ENCODE assay signal across 11 cellular contexts in genomic region chr3:14413381-14414071, GRCh38. TPM values are rescaled to one million over a fixed set of nuclear protein-coding genes. Genes with fewer than 3 reads are reported as not detected.
DNase-seq lines count a peak whose midpoint lies in the region; ATAC-seq and TF ChIP-seq lines count a peak whose summit lies in the region.
"Had no signal": no experiment of that assay in that cellular context is flagged by ENCODE, and none has a peak within 500 bp of the region (broad histone marks: within the 10 kb centered on the region; RNA-seq: fewer than 3 reads in every experiment).

No MANE protein-coding gene starts in this region.

- TF ChIP-seq CTCF in GM23338 (conservative IDR thresholded peaks at IDR 0.05; ENCODE audit: low read depth in 2 of 2), result no peak
- TF ChIP-seq CTCF in endodermal cell (conservative IDR thresholded peaks at IDR 0.05), result no peak
- TF ChIP-seq CTCF in psoas muscle (IDR thresholded peaks at IDR 0.05), result no peak

- H2AFZ ChIP-seq in GM23338, result no peak overlapping the region
- H2AFZ ChIP-seq: parathyroid adenoma had no signal

- peaks cover 35% of the 10 kb centered on the region for H4K20me1 ChIP-seq in GM23338 (replicated peaks; ENCODE audit: insufficient read depth)

- H3K4me2 ChIP-seq in GM23338, result peak overlapping the region; percentile 69

- 32 to 58% methylated on average over 6 to 11 of the region's 11 CpGs for WGBS in endodermal cell (ENCODE audit: insufficient coverage in 1 of 2, insufficient read length in 1 of 2), 2 experiments
- WGBS in psoas muscle, 3 donors, result 45 to 55% (median 47%) methylated on average over 11 of the region's 11 CpGs

- H3K9me3 ChIP-seq in endodermal cell (ENCODE audit: control insufficient read depth, low read length) (no peaks in the 10 kb centered on the region), psoas muscle (no peaks in the 10 kb centered on the region)

- H3F3A ChIP-seq in GM23338 (replicated peaks; ENCODE audit: low read depth), result peaks cover 17% of the 10 kb centered on the region

- intact Hi-C loops in psoas muscle (cut with DNase I), result no loop called here

- H3K9ac ChIP-seq in endodermal cell (ENCODE audit: extremely low read depth, low read length, poor library complexity, severe bottlenecking), result no peak overlapping the region
- H3K9ac ChIP-seq: parathyroid adenoma had no signal

- H3K9me3 Mint-ChIP-seq in GM23338, result no peaks in the 10 kb centered on the region; the same call in 2 of the 3 replicates
- no peaks in the 10 kb centered on the region for H3K9me3 Mint-ChIP-seq in endodermal cell
- H3K9me3 Mint-ChIP-seq: immature natural killer cell had no signal

- H3K4me3 Mint-ChIP-seq in GM23338 (peak overlapping the region; percentile 53), endodermal cell (no peak overlapping the region)
- H3K4me3 Mint-ChIP-seq: immature natural killer cell had no signal

- peaks cover 6% of the 10 kb centered on the region for H3K27me3 Mint-ChIP-seq in GM23338 (ENCODE audit: insufficient read depth, low read depth, poor library complexity)
- H3K27me3 Mint-ChIP-seq in endodermal cell (ENCODE audit: insufficient read depth), result no peaks in the 10 kb centered on the region

- H3K27me3 ChIP-seq in GM23338 (ENCODE audit: insufficient read depth) (no peaks in the 10 kb centered on the region), endodermal cell (ENCODE audit: control insufficient read depth, insufficient read depth, low read length, poor library complexity, severe bottlenecking) (no peaks in the 10 kb centered on the region), psoas muscle (ENCODE audit: insufficient read depth in 3 of 3, low read length in 2 of 3) (no peaks in the 10 kb centered on the region)

- no peaks in the 10 kb centered on the region for H3K9me2 ChIP-seq in GM23338 (ENCODE audit: insufficient read depth)

- peaks cover 76% of the 10 kb centered on the region for H3K79me2 ChIP-seq in GM23338 (replicated peaks; ENCODE audit: insufficient read depth)
- H3K79me2 ChIP-seq: parathyroid adenoma had no signal

- DNase-seq in GM23338 (ENCODE audit: low spot score), result peak; percentile 82
- DNase-seq in NCI-H69 (lab: John Stamatoyannopoulos, UW), result peak; percentile 31
- DNase-seq in endodermal cell, result peak; percentile 81
- DNase-seq in psoas muscle, result no peak
- DNase-seq in activated CD4-positive, alpha-beta T cell treated with anti-CD3 and anti-CD28 coated beads, Interleukin-2, amount 50 U/mL, for 48 hours, result no peak
- DNase-seq: immature natural killer cell, NCI-H1092, SIG-M5 had no signal

- peaks cover 6% of the 10 kb centered on the region; the same call in 1 of the 2 replicates for H3K36me3 ChIP-seq in GM23338 (ENCODE audit: insufficient read depth)
- peaks cover 6% of the 10 kb centered on the region for H3K36me3 ChIP-seq in endodermal cell (ENCODE audit: control insufficient read depth, insufficient read depth, low read length)
- peaks cover 0 to 40% of the 10 kb centered on the region in 2 donors for H3K36me3 ChIP-seq in psoas muscle (ENCODE audit: insufficient read depth in 1 of 2, low read depth in 1 of 2)

- H3K4me1 ChIP-seq in GM23338 (ENCODE audit: insufficient read depth) (peaks cover 44% of the 10 kb centered on the region), endodermal cell (ENCODE audit: control insufficient read depth, insufficient read depth, low read length) (peaks cover 7% of the 10 kb centered on the region), psoas muscle (peaks cover 48% of the 10 kb centered on the region)
- H3K4me1 ChIP-seq: parathyroid adenoma had no signal

- ATAC-seq in GM23338, result peak; percentile 44
- peak in 3 of 4 donors; percentile 27 to 57 (median 50) for ATAC-seq in psoas muscle
- no peak for ATAC-seq in esophagus mucosa
- ATAC-seq in GM21737 (IDR thresholded peaks at IDR 0.05; ENCODE audit: unreplicated experiment), result no peak

- H3K27ac ChIP-seq in GM23338 (ENCODE audit: low read depth) (peak overlapping the region; percentile 84), endodermal cell (ENCODE audit: low read depth, low read length) (no peak overlapping the region), psoas muscle (peak overlapping the region; percentile 78)
- H3K27ac ChIP-seq: parathyroid adenoma had no signal

- H3K27ac Mint-ChIP-seq in GM23338 (peak overlapping the region; percentile 88), endodermal cell (peak overlapping the region; percentile 52)
- H3K27ac Mint-ChIP-seq: immature natural killer cell had no signal

- peaks cover 66% of the 10 kb centered on the region for H3K4me1 Mint-ChIP-seq in GM23338
- H3K4me1 Mint-ChIP-seq in endodermal cell, result peaks cover 24% of the 10 kb centered on the region

- H3K4me3 ChIP-seq in GM23338 (peak overlapping the region; percentile 27; the same call in 1 of the 2 replicates), endodermal cell (ENCODE audit: low read length) (no peak overlapping the region), psoas muscle (no peak overlapping the region)

- H3K36me3 Mint-ChIP-seq in GM23338 (ENCODE audit: low read depth) (peaks cover 48% of the 10 kb centered on the region), endodermal cell (ENCODE audit: low read depth) (peaks cover 21% of the 10 kb centered on the region)

TF ChIP-seq in GM23338, 12 proteins besides CTCF, POLR2A, EP300 and RAD21:
- TF ChIP-seq POLR2AphosphoS5 (IDR thresholded peaks at IDR 0.05; ENCODE audit: low read depth) (no peak), NANOG (IDR thresholded peaks at IDR 0.05; ENCODE audit: borderline replicate concordance) (no peak), JUNB (IDR thresholded peaks at IDR 0.05; ENCODE audit: unreplicated experiment) (no peak)

RNA-seq across cellular contexts. Expression of gene SLC6A6, which starts 11.1 kb away (rescaled TPM):
- total RNA-seq in GM23338 (2014; rRNA removed; shearing (Covaris generic)), result 142 and 150 TPM in 2 replicates
- polyA plus RNA-seq in GM23338 (2016; fragmentation: Nextera tagmentation; extraction: Ambion mirVana), result 27.5 and 31.6 TPM in 2 replicates
- 10 to 100 TPM; 43.1 to 56.5 TPM for total RNA-seq in endodermal cell
- 25.6 TPM for polyA plus RNA-seq in endodermal cell (2013, experiment 1 of 2)
- 24.6 TPM for polyA plus RNA-seq in endodermal cell (2013, experiment 2 of 2)
- total RNA-seq in psoas muscle, result 100 to 1,000 TPM in 1 of 4 donors, 10 to 100 TPM in 3; 10.3 to 104 (median 34.7) TPM
- 10 to 100 TPM; 12.6 to 76.1 (median 52.8) TPM for polyA plus RNA-seq in psoas muscle
- total RNA-seq in esophagus mucosa, result 11.0 TPM

Comparison
In these comparisons a context has a peak if more than half of its experiments do, and no peak if none do; other contexts are left out.
1. ATAC-seq: peak in GM23338 (single experiment) and psoas muscle (3 of 4); none in esophagus mucosa (single experiment) and GM21737 (single experiment).
2. DNase-seq: peak in GM23338 (single experiment), NCI-H69 (single experiment) and endodermal cell (single experiment); none in psoas muscle (0 of 2) and activated CD4-positive, alpha-beta T cell treated with anti-CD3 and anti-CD28 coated beads, Interleukin-2, amount 50 U/mL, for 48 hours (0 of 2).